In the genomic region with DNA sequence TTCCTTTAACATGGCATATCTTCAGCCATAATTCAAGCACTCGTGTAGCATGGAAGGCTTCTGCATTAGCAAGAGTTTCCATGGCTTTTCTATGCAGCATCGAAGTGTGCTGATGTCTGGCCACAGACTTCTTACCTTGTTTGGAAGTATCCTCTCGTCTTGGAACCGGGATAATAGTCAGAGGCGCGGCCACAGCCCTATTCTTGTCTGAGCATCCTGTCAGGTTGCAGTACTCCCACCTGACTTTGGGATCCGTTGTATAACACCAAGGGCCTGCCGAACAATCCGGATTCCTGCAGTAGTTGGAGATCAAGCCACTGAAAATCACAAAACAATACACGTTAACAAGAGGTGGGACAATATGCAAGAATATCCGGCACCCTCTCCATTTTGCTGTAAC, we compare ENCODE assay signal across 9 cellular contexts.
"Had no signal": no experiment of that assay in that cellular context is flagged by ENCODE, and none has a peak within 500 bp of the region (broad histone marks: within the 10 kb centered on the region; RNA-seq: fewer than 3 reads in every experiment).

No MANE protein-coding gene starts in this region.

- H3K27ac ChIP-seq: GM23248 had no signal

- H3K4me3 ChIP-seq: GM23248, GM23338, HAP-1 had no signal

- H3K4me1 ChIP-seq: HAP-1 had no signal

- DNase-seq: GM23248, GOT3, H7, H9, HCEC 1CT, HFFc6 had no signal

- H3K36me3 ChIP-seq: HAP-1 had no signal

- H3K9me3 ChIP-seq: HAP-1 had no signal

- ATAC-seq: GM23338, HCT116 had no signal
